7 cellular contexts compared by ENCODE assay signal in the genomic region with DNA sequence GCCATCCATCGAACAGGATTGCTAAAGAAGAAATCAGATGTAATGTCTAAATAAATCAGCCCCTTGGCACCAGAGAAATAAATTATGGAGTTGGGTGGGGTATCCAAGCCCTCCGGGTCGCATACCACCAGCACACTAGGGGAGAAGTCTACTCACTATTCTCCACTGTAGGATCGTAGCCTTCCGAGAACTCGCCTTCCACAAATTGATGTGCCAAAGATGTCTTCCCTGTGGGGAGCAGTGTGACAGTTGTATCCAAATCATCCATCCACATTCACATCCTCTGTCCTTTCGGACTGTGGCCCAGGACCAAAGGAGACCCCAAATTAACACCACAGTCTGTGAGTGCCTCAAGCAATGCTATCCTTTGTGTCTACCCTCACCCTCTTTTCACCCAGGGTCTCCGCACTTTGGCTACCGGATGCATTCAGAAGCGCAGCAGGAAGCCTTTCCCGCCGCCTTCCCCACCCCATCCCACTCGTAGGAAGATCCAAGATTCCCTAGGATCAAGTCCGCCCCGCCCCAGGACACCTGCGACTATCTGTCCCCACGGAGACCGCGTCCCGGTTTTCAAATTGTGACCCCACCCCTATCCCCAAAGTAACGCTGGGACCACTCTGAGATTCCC. TPM values are rescaled to one million over a fixed set of nuclear protein-coding genes. Genes with fewer than 3 reads are reported as not detected.
DNase-seq lines count a peak whose midpoint lies in the region; ATAC-seq, FAIRE-seq and TF ChIP-seq lines count a peak whose summit lies in the region.

No MANE protein-coding gene starts in this region.

- H3K36me3 ChIP-seq in H7 (replicated peaks; ENCODE audit: control insufficient read depth, insufficient read depth, low read length): no peaks in the 10 kb centered on the region
- H3K36me3 ChIP-seq in SK-N-MC (ENCODE audit: insufficient read depth, low read length): no peaks in the 10 kb centered on the region
- no peaks in the 10 kb centered on the region for H3K36me3 ChIP-seq in gastroesophageal sphincter
- H3K36me3 ChIP-seq in small intestine (ENCODE audit: control insufficient read depth in 2 of 2, insufficient read depth in 2 of 2, low read length in 2 of 2): no peaks in the 10 kb centered on the region

- H3K4me3 ChIP-seq in H7 (ENCODE audit: insufficient read depth, low read depth, low read length) (peak overlapping the region; percentile 86), SK-N-MC (peak overlapping the region; percentile 97), gastroesophageal sphincter (peak overlapping the region; percentile 56 to 65), small intestine (ENCODE audit: low read depth in 1 of 2, low read length in 2 of 2) (peak overlapping the region; percentile 43 to 66)

- H3K27me3 ChIP-seq in H7 (ENCODE audit: control insufficient read depth, insufficient read depth, low read length): peaks cover 12% of the 10 kb centered on the region
- H3K27me3 ChIP-seq in gastroesophageal sphincter: no peaks in the 10 kb centered on the region
- no peaks in the 10 kb centered on the region for H3K27me3 ChIP-seq in small intestine (ENCODE audit: control insufficient read depth in 2 of 2, insufficient read depth in 2 of 2, low read length in 2 of 2)

- TF ChIP-seq POLR2A in gastroesophageal sphincter (IDR thresholded peaks at IDR 0.05): no peak

- WGBS in gastroesophageal sphincter (ENCODE audit: low coverage in 1 of 2), 2 donors: 7 to 18% methylated on average over 12 to 13 of the region's 21 CpGs
- 14 to 23% (median 22%) methylated on average over 21 of the region's 21 CpGs for WGBS in small intestine, 3 donors

- DNase-seq in H7 (no peak), SK-N-MC (ENCODE audit: low read depth, low spot score) (no peak), small intestine (no peak), GM13976 (ENCODE audit: low spot score) (no peak), OCI-M2 (lab: John Stamatoyannopoulos, UW; ENCODE audit: unreplicated experiment) (no peak), 8988T (no peak)

- TF ChIP-seq CTCF in gastroesophageal sphincter (IDR thresholded peaks at IDR 0.05) (no peak), GM13976 (IDR thresholded peaks at IDR 0.05; ENCODE audit: borderline replicate concordance, control extremely low read depth, extremely low read depth, insufficient read depth, missing control alignments) (no peak)

- in situ Hi-C loops in GM13976 (cut with MboI; ENCODE audit: low sequenced_read_pairs, unreplicated experiment): loop anchor here (10.0 kb wide), 1 partner anchor 166 kb away; no protein-coding TSS in a partner anchor

- no peak for ATAC-seq in gastroesophageal sphincter

- TF ChIP-seq EP300 in gastroesophageal sphincter (IDR thresholded peaks at IDR 0.05): no peak

- H3K9me3 ChIP-seq in SK-N-MC (ENCODE audit: low read depth, low read length): no peaks in the 10 kb centered on the region
- H3K9me3 ChIP-seq in gastroesophageal sphincter: no peaks in the 10 kb centered on the region
- H3K9me3 ChIP-seq in small intestine (ENCODE audit: control insufficient read depth, low read depth): no peaks in the 10 kb centered on the region

- peaks cover 2 to 23% (median 3%) of the 10 kb centered on the region in 3 donors for H3K4me1 ChIP-seq in gastroesophageal sphincter
- peaks cover 0 to 4% of the 10 kb centered on the region in 2 donors for H3K4me1 ChIP-seq in small intestine (ENCODE audit: control insufficient read depth in 2 of 2, insufficient read depth in 1 of 2, low read depth in 1 of 2, low read length in 1 of 2)

- FAIRE-seq in small intestine (lab: Jason Lieb, UNC): no peak

- H3K27ac ChIP-seq in SK-N-MC (no peak overlapping the region), gastroesophageal sphincter (peak overlapping the region in 3 of 4 donors; percentile 65 to 79 (median 76)), small intestine (ENCODE audit: low read depth in 1 of 2, low read length in 1 of 2) (peak overlapping the region in 1 of 2 donors; percentile 84)

- peak overlapping the region; percentile 72 for H3K9ac ChIP-seq in SK-N-MC (ENCODE audit: insufficient read length)

RNA-seq across cellular contexts. Expression of gene RHEBL1, which starts 0.8 kb away (rescaled TPM):
- total RNA-seq in H7 (2014; rRNA removed; shearing (Covaris generic)): 5.5 and 7.1 TPM in 2 replicates
- total RNA-seq in gastroesophageal sphincter: under 1 TPM in 1 of 4 donors, not detected in 3; 0.35 TPM
- polyA plus RNA-seq in small intestine: 1 to 10 TPM in 2 of 3 donors, not detected in 1; 1.2 to 1.4 TPM

RNA-seq across cellular contexts. Expression of gene KMT2D, which starts 8.4 kb away (rescaled TPM):
- total RNA-seq in H7 (2014; rRNA removed; shearing (Covaris generic)): 16.2 and 20.8 TPM in 2 replicates
- 10 to 100 TPM; 23.6 to 75.0 (median 53.8) TPM for total RNA-seq in gastroesophageal sphincter
- polyA plus RNA-seq in small intestine: 10 to 100 TPM in 2 of 3 donors, 1 to 10 TPM in 1; 5.4 to 34.8 (median 10.7) TPM

RNA-seq across cellular contexts. Expression of gene DHH, which starts 25.6 kb away (rescaled TPM):
- not detected in 2 replicates for total RNA-seq in H7 (2014; rRNA removed; shearing (Covaris generic))
- total RNA-seq in gastroesophageal sphincter: 1 to 10 TPM in 2 of 4 donors, under 1 TPM in 2; 0.54 to 1.2 (median 0.85) TPM
- 1 to 10 TPM in 1 of 3 donors, not detected in 2; 2.3 TPM for polyA plus RNA-seq in small intestine

RNA-seq across cellular contexts. Expression of gene LMBR1L, which starts 41.7 kb away (rescaled TPM):
- 63.0 and 75.6 TPM in 2 replicates for total RNA-seq in H7 (2014; rRNA removed; shearing (Covaris generic))
- 10 to 100 TPM; 17.6 to 77.5 (median 37.5) TPM for total RNA-seq in gastroesophageal sphincter
- 100 to 1,000 TPM in 1 of 3 donors, 10 to 100 TPM in 2; 27.6 to 110 (median 65.4) TPM for polyA plus RNA-seq in small intestine

RNA-seq across cellular contexts. Expression of gene PRKAG1, which starts 50.4 kb away (rescaled TPM):
- 44.2 and 51.1 TPM in 2 replicates for total RNA-seq in H7 (2014; rRNA removed; shearing (Covaris generic))
- 10 to 100 TPM; 55.9 to 79.9 (median 64.2) TPM for total RNA-seq in gastroesophageal sphincter
- 10 to 100 TPM; 50.0 to 60.6 (median 60.5) TPM for polyA plus RNA-seq in small intestine
